Comparison of ENCODE assay signal across 23 cellular contexts in the genomic region with DNA sequence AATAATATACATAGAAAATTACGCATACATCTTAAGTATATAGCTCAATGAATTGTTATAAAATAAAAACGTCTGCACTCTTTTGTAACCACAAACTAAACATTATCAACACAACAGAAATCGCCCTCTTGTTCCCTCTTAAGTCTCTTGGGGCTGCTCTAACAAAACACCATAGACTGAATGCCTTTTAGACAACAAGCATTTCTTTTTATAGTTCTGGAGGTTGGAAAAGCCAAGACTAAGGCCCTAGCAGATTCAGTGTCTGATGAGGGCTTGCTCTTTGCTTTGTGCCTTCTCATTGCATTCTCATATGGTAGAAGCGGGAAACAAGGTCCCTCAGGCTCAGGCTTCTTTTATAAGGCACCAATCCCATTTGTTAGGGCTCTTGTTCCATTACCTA. TPM values are rescaled to one million over a fixed set of nuclear protein-coding genes. Genes with fewer than 3 reads are reported as not detected.
DNase-seq lines count a peak whose midpoint lies in the region; ATAC-seq and TF ChIP-seq lines count a peak whose summit lies in the region.
"Had no signal": no experiment of that assay in that cellular context is flagged by ENCODE, and none has a peak within 500 bp of the region (broad histone marks: within the 10 kb centered on the region; RNA-seq: fewer than 3 reads in every experiment).

No MANE protein-coding gene starts in this region.

- H3K27me3 ChIP-seq in BLaER1 = no peaks in the 10 kb centered on the region
- no peaks in the 10 kb centered on the region for H3K27me3 ChIP-seq in Loucy (ENCODE audit: insufficient read depth, low read length, poor library complexity, severe bottlenecking)

- H3K27ac ChIP-seq in BLaER1 = peak overlapping the region; percentile 90

- peaks cover 15% of the 10 kb centered on the region for H3F3A ChIP-seq in Loucy (ENCODE audit: low read depth)

- no peak for ATAC-seq in left lobe of liver
- ATAC-seq: GM23338 had no signal

- peaks cover 1% of the 10 kb centered on the region for H3K36me3 Mint-ChIP-seq in T-helper 2 cell treated with Interferon-gamma antibody and Interleukin-4, amounts not matched to agents 5 μg/mL and 100 μg/mL, for 36 hours (ENCODE audit: low read depth)
- H3K36me3 Mint-ChIP-seq in neural crest cell (ENCODE audit: low read depth) = peaks cover 2% of the 10 kb centered on the region
- H3K36me3 Mint-ChIP-seq: IgD-negative memory B cell had no signal

- H3K9ac ChIP-seq in BLaER1 (peak overlapping the region; percentile 67), Loucy (ENCODE audit: low read depth, low read length, poor library complexity, severe bottlenecking) (peak overlapping the region; percentile 66)

- peak overlapping the region; percentile 50 for H3K27ac Mint-ChIP-seq in T-helper 2 cell treated with Interferon-gamma antibody and Interleukin-4, amounts not matched to agents 5 μg/mL and 100 μg/mL, for 36 hours
- peak overlapping the region; percentile 7 for H3K27ac Mint-ChIP-seq in neural crest cell (ENCODE audit: unreplicated experiment)
- H3K27ac Mint-ChIP-seq: B cell; CD4-positive, alpha-beta T cell; GM23338; IgD-negative memory B cell had no signal

- peaks cover 28% of the 10 kb centered on the region for H3K4me1 Mint-ChIP-seq in T-helper 2 cell treated with Interferon-gamma antibody and Interleukin-4, amounts not matched to agents 5 μg/mL and 100 μg/mL, for 36 hours (ENCODE audit: low read depth)
- peaks cover 16% of the 10 kb centered on the region for H3K4me1 Mint-ChIP-seq in neural crest cell
- H3K4me1 Mint-ChIP-seq: GM23338 had no signal

- peak overlapping the region; percentile 57 for H2AFZ ChIP-seq in Loucy (ENCODE audit: low read length)
- H2AFZ ChIP-seq: GM23338 had no signal

- H3K27me3 Mint-ChIP-seq in T-helper 2 cell treated with Interferon-gamma antibody and Interleukin-4, amounts not matched to agents 5 μg/mL and 100 μg/mL, for 36 hours (ENCODE audit: low read depth) = no peaks in the 10 kb centered on the region
- no peaks in the 10 kb centered on the region for H3K27me3 Mint-ChIP-seq in neural crest cell (ENCODE audit: low read depth)
- H3K27me3 Mint-ChIP-seq: CD4-positive, alpha-beta T cell; IgD-negative memory B cell had no signal

- H3K4me2 ChIP-seq in BLaER1 = peak overlapping the region; percentile 75
- peak overlapping the region; percentile 83 for H3K4me2 ChIP-seq in Loucy (ENCODE audit: low read depth, low read length, poor library complexity, severe bottlenecking)
- H3K4me2 ChIP-seq: GM23338 had no signal

- peaks cover 9% of the 10 kb centered on the region for H3K9me3 Mint-ChIP-seq in T-helper 2 cell treated with Interferon-gamma antibody and Interleukin-4, amounts not matched to agents 5 μg/mL and 100 μg/mL, for 36 hours
- H3K9me3 Mint-ChIP-seq in neural crest cell = peaks cover 6% of the 10 kb centered on the region

- no peaks in the 10 kb centered on the region for H4K20me1 ChIP-seq in BLaER1
- H4K20me1 ChIP-seq in Loucy (ENCODE audit: insufficient read depth, low read length, poor library complexity, severe bottlenecking) = no peaks in the 10 kb centered on the region

- no peak for DNase-seq in T-helper 2 cell treated with Interferon-gamma antibody and Interleukin-4, amounts not matched to agents 5 μg/mL and 100 μg/mL, for 36 hours (ENCODE audit: low spot score)
- no peak for DNase-seq in T-helper 2 cell
- no peak for DNase-seq in neural crest cell (ENCODE audit: low read depth, low spot score)
- no peak for DNase-seq in hepatic stellate cell (ENCODE audit: low spot score)
- DNase-seq in left lobe of liver (ENCODE audit: low spot score) = no peak
- no peak for DNase-seq in NCI-H2029 treated with DMSO at 0.1 percent for 48 hours (lab: John Stamatoyannopoulos, UW)
- DNase-seq: 8988T; Caco-2; CD4-positive, alpha-beta T cell; HCEC 1CT; NCI-H1092 treated with DMSO at 0.1 percent for 48 hours; NCI-H146; NCI-H2081 treated with DMSO at 0.1 percent for 48 hours; NCI-H510A; NCI-H774; SHP77 had no signal

- H3K9me3 ChIP-seq in BLaER1 = peaks cover 15% of the 10 kb centered on the region
- peaks cover 9% of the 10 kb centered on the region; the same call in 1 of the 2 replicates for H3K9me3 ChIP-seq in Loucy (ENCODE audit: insufficient read depth, low read depth, low read length)
- H3K9me3 ChIP-seq: Caco-2 had no signal

- no peak overlapping the region for H3K4me3 ChIP-seq in BLaER1
- H3K4me3 ChIP-seq in Loucy (ENCODE audit: low read length, poor library complexity, severe bottlenecking) = peak overlapping the region; percentile 67
- H3K4me3 ChIP-seq: GM23338 had no signal

- H3K79me2 ChIP-seq in Loucy (ENCODE audit: insufficient read depth, low read length) = no peaks in the 10 kb centered on the region

- 0 out of 2 replicates have a peak, but pooled peaks cover 6% of the 10 kb centered on the region for H3K36me3 ChIP-seq in BLaER1
- no peaks in the 10 kb centered on the region for H3K36me3 ChIP-seq in Loucy (ENCODE audit: insufficient read depth, low read length)

- peak overlapping the region; percentile 52 for H3K4me3 Mint-ChIP-seq in T-helper 2 cell treated with Interferon-gamma antibody and Interleukin-4, amounts not matched to agents 5 μg/mL and 100 μg/mL, for 36 hours
- H3K4me3 Mint-ChIP-seq in neural crest cell = no peak overlapping the region
- H3K4me3 Mint-ChIP-seq: B cell, GM23338, IgD-negative memory B cell had no signal

- no peaks in the 10 kb centered on the region for H3K9me2 ChIP-seq in Loucy (replicated peaks; ENCODE audit: low read depth, low read length)

- TF ChIP-seq CTCF in Loucy (conservative IDR thresholded peaks at IDR 0.05; ENCODE audit: low read length) (no peak), neural crest cell (conservative IDR thresholded peaks at IDR 0.05) (no peak)

- H3K4me1 ChIP-seq in BLaER1 (peaks cover 38% of the 10 kb centered on the region), Loucy (ENCODE audit: insufficient read depth, low read length, poor library complexity, severe bottlenecking) (peaks cover 48% of the 10 kb centered on the region)
- H3K4me1 ChIP-seq: Caco-2 had no signal

RNA-seq across cellular contexts. Expression of a gene that starts 4.9 kb away (rescaled TPM):
- total RNA-seq in neural crest cell (not detected in 2 replicates), left lobe of liver (not detected)
- total RNA-seq: B cell; Caco-2; CD4-positive, alpha-beta T cell; Daoy; GM23338; OCI-LY7 had no signal

RNA-seq across cellular contexts. Expression of a gene that starts 51.2 kb away (rescaled TPM):
- total RNA-seq in neural crest cell = 0.72 and 0.75 TPM in 2 replicates
- total RNA-seq in left lobe of liver = 0.13 TPM
- total RNA-seq: Caco-2, Daoy, OCI-LY7 had no signal

RNA-seq across cellular contexts. Expression of a gene that starts 59.0 kb away (rescaled TPM):
- total RNA-seq in neural crest cell (not detected in 2 replicates), left lobe of liver (not detected)
- total RNA-seq: B cell; Caco-2; CD4-positive, alpha-beta T cell; Daoy; GM23338; OCI-LY7 had no signal
